ENCODE assay signal across 18 cellular contexts in the genomic region with DNA sequence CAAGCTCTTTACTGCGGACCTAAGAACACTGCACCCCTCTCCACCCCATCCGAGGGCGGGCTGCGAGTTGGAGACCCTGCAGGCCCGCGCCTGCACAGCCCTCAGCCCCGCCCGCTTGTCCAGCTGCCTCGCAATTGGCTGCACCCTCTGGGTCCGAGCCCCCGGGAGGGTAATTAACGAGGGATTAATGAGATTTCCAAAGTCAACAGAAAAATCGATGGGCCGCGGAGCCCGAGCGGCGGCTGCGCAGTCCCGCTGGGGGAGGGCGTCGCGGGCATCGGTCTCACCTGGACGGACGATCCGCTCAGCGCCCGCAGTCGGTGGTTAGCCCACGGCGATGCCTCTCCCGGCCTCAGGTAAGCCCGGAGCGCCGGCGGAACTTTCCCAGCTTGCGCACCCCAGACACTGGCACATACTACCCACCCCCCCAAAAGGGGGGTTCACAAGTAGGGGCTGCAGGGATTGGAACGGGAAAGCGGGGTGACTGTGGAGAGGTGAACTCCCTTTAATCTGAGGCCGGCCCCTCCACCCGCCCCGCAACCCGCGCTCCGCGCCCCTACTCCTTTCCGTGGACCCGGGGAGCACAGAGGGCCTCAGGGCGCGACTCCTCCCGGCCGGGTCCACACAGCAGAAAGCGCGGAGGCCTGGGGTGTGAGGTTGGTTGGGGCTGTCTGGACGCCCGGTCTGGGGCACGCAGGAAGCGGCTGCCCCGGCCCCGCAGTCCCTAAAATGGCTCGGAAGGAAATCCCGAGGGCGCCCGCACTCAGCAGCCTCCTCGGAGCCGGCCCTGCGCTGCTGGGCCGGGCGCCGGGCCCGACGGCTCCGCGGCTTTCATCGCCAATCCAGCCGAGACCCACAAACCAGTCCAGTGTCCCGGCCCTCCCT. TPM values are rescaled to one million over a fixed set of nuclear protein-coding genes. Genes with fewer than 3 reads are reported as not detected.
DNase-seq lines count a peak whose midpoint lies in the region; ATAC-seq and TF ChIP-seq lines count a peak whose summit lies in the region.
"Had no signal": no experiment of that assay in that cellular context is flagged by ENCODE, and none has a peak within 500 bp of the region (broad histone marks: within the 10 kb centered on the region; RNA-seq: fewer than 3 reads in every experiment).

A gene with protein sequence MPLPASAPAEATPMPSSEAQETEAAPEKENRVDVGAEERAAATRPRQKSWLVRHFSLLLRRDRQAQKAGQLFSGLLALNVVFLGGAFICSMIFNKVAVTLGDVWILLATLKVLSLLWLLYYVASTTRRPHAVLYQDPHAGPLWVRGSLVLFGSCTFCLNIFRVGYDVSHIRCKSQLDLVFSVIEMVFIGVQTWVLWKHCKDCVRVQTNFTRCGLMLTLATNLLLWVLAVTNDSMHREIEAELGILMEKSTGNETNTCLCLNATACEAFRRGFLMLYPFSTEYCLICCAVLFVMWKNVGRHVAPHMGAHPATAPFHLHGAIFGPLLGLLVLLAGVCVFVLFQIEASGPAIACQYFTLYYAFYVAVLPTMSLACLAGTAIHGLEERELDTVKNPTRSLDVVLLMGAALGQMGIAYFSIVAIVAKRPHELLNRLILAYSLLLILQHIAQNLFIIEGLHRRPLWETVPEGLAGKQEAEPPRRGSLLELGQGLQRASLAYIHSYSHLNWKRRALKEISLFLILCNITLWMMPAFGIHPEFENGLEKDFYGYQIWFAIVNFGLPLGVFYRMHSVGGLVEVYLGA (plus strand): TSS at position 314 of the 885 bp plus-strand sequence. CDS start 24 bp downstream, at position 338.

- TF ChIP-seq CTCF in neural progenitor cell (IDR thresholded peaks at IDR 0.05), result no peak

- no peaks in the 10 kb centered on the region for H3F3A ChIP-seq in neural progenitor cell (ENCODE audit: low read depth)

- H3K9me3 Mint-ChIP-seq in neural progenitor cell, result no peaks in the 10 kb centered on the region
- no peaks in the 10 kb centered on the region for H3K9me3 Mint-ChIP-seq in T-helper 2 cell treated with Interferon-gamma antibody and Interleukin-4, amounts not matched to agents 5 μg/mL and 100 μg/mL, for 36 hours
- H3K9me3 Mint-ChIP-seq: activated T-helper 2 cell treated with anti-CD3 and anti-CD28 coated beads, Interferon-gamma antibody, Interleukin-2, Interleukin-4, amounts not matched to agents 10 μg/mL and 5 μg/mL and 100 μg/mL, durations not matched to agents 14 hours and 24 hours and 36 hours; T-cell had no signal

- no peaks in the 10 kb centered on the region for H3K79me2 ChIP-seq in neural progenitor cell (ENCODE audit: low read depth)

- H3K27ac Mint-ChIP-seq in neural progenitor cell, result no peak within 1 kb of the TSS
- H3K27ac Mint-ChIP-seq in T-helper 2 cell treated with Interferon-gamma antibody and Interleukin-4, amounts not matched to agents 5 μg/mL and 100 μg/mL, for 36 hours, result no peak within 1 kb of the TSS
- H3K27ac Mint-ChIP-seq: activated T-helper 2 cell treated with anti-CD3 and anti-CD28 coated beads, Interferon-gamma antibody, Interleukin-2, Interleukin-4, amounts not matched to agents 10 μg/mL and 5 μg/mL and 100 μg/mL, durations not matched to agents 14 hours and 24 hours and 36 hours; T-cell had no signal

- H2AFZ ChIP-seq in neural progenitor cell (replicated peaks), result no peak within 1 kb of the TSS

- peaks cover 7% of the 10 kb centered on the region for H3K4me1 ChIP-seq in neural progenitor cell

- DNase-seq in DMS53 (lab: John Stamatoyannopoulos, UW), result peak; percentile 52
- DNase-seq in DMS53 treated with DMSO at 0.1 percent for 48 hours (lab: John Stamatoyannopoulos, UW; ENCODE audit: unreplicated experiment), result no peak
- DNase-seq in NCI-H69 (lab: John Stamatoyannopoulos, UW), result peak; percentile 76
- peak; percentile 64 for DNase-seq in neural progenitor cell (ENCODE audit: low spot score)
- no peak for DNase-seq in T-helper 2 cell treated with Interferon-gamma antibody and Interleukin-4, amounts not matched to agents 5 μg/mL and 100 μg/mL, for 36 hours (ENCODE audit: low spot score)
- no peak for DNase-seq in HCEC 1CT
- DNase-seq: 8988T; head of caudate nucleus; IMR-90; NCI-H187; ovary; stimulated activated CD4-positive, alpha-beta T cell treated with anti-CD3 and anti-CD28 coated beads, Interleukin-15, amount 100 ng/mL, for 24 hours; T-cell; trophoblast cell had no signal

- peaks cover 99% of the 10 kb centered on the region for H3K27me3 ChIP-seq in neural progenitor cell

- peaks cover 67% of the 10 kb centered on the region for H3K27me3 Mint-ChIP-seq in neural progenitor cell (ENCODE audit: insufficient read depth, low read depth)
- H3K27me3 Mint-ChIP-seq in T-helper 2 cell treated with Interferon-gamma antibody and Interleukin-4, amounts not matched to agents 5 μg/mL and 100 μg/mL, for 36 hours (ENCODE audit: low read depth), result peaks cover 68% of the 10 kb centered on the region

- peaks cover 2% of the 10 kb centered on the region for H3K4me1 Mint-ChIP-seq in neural progenitor cell
- H3K4me1 Mint-ChIP-seq in T-helper 2 cell treated with Interferon-gamma antibody and Interleukin-4, amounts not matched to agents 5 μg/mL and 100 μg/mL, for 36 hours (ENCODE audit: low read depth), result peaks cover 4% of the 10 kb centered on the region

- peak within 1 kb of the TSS; percentile 35 for H3K4me3 ChIP-seq in neural progenitor cell
- H3K4me3 ChIP-seq: ovary had no signal

- peak within 1 kb of the TSS; percentile 64 for H3K4me2 ChIP-seq in neural progenitor cell

- H3K27ac ChIP-seq in neural progenitor cell, result no peak within 1 kb of the TSS
- H3K27ac ChIP-seq: ovary had no signal

- peak; percentile 5 for ATAC-seq in esophagus mucosa
- no peak for ATAC-seq in HG03025 (IDR thresholded peaks at IDR 0.05; ENCODE audit: low FRiP score, unreplicated experiment)

- no peaks in the 10 kb centered on the region for H3K36me3 ChIP-seq in neural progenitor cell
- H3K36me3 ChIP-seq: ovary had no signal

- peak within 1 kb of the TSS; percentile 5 for H3K4me3 Mint-ChIP-seq in neural progenitor cell
- no peak within 1 kb of the TSS for H3K4me3 Mint-ChIP-seq in T-helper 2 cell treated with Interferon-gamma antibody and Interleukin-4, amounts not matched to agents 5 μg/mL and 100 μg/mL, for 36 hours
- H3K4me3 Mint-ChIP-seq: T-cell had no signal

- no peak within 1 kb of the TSS for H3K9ac ChIP-seq in neural progenitor cell

- H3K36me3 Mint-ChIP-seq in neural progenitor cell, result no peaks in the 10 kb centered on the region
- H3K36me3 Mint-ChIP-seq in T-helper 2 cell treated with Interferon-gamma antibody and Interleukin-4, amounts not matched to agents 5 μg/mL and 100 μg/mL, for 36 hours (ENCODE audit: low read depth), result no peaks in the 10 kb centered on the region
- H3K36me3 Mint-ChIP-seq: T-cell had no signal

- H3K9me3 ChIP-seq in neural progenitor cell (ENCODE audit: low read depth), result no peaks in the 10 kb centered on the region
- H3K9me3 ChIP-seq: ovary had no signal

- H4K20me1 ChIP-seq in neural progenitor cell (ENCODE audit: low read depth), result peaks cover 40% of the 10 kb centered on the region

RNA-seq across cellular contexts. Expression of the gene that starts here (rescaled TPM):
- 14.7 TPM for total RNA-seq in esophagus mucosa
- total RNA-seq in neural progenitor cell (ENCODE audit: low replicate concordance), result not detected in 2 replicates
- total RNA-seq: activated T-helper 2 cell treated with anti-CD3 and anti-CD28 coated beads, Interferon-gamma antibody, Interleukin-2, Interleukin-4, amounts not matched to agents 10 μg/mL and 5 μg/mL and 100 μg/mL, durations not matched to agents 14 hours and 24 hours and 36 hours; IMR-90; OCI-LY7; ovary; T-cell had no signal

Comparison
In these comparisons a context has a peak if more than half of its experiments do, and no peak if none do; other contexts are left out.
1. RNA of the gene that starts here (total RNA-seq): 14.7 TPM in esophagus mucosa (single experiment); not detected in neural progenitor cell; every median in the first group is over 10 times any median in the second.
2. DNase-seq: peak in DMS53 (single experiment) and NCI-H69 (single experiment); none in DMS53 treated with DMSO at 0.1 percent for 48 hours (single experiment), T-helper 2 cell treated with Interferon-gamma antibody and Interleukin-4, amounts not matched to agents 5 μg/mL and 100 μg/mL, for 36 hours (single experiment) and HCEC 1CT (single experiment).
3. Peak in DNase-seq, H3K4me3 ChIP-seq and H3K4me2 ChIP-seq in neural progenitor cell; RNA of the gene not detected or under 1 TPM.